In the genomic region with DNA sequence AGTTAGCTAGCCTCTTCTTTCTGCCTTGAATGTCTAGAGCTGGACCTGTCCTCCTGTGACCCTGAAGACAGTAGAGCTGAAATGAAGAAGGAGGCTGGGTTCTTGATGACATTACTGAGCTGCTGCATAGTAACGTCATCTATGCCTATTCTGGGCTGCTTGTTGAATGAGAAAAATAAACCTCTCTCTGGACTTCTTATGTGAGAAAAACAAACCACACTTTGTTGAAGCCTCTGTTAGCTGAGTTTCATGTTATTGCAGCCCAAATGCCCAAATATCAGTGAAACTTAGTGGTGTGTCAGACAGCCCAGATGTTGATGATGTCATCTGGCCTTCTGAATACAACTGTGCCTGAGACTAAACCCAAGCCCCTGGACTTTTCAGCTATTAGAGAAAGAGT, we compare ENCODE assay signal across 8 cellular contexts.
DNase-seq lines count a peak whose midpoint lies in the region; ATAC-seq and TF ChIP-seq lines count a peak whose summit lies in the region.

No MANE protein-coding gene starts in this region.

- DNase-seq in HFF-Myc (ENCODE audit: extremely low read depth, low read depth) (peak; percentile 26), iris pigment epithelial cell (ENCODE audit: low read depth) (peak; percentile 24), ACHN (no peak), COLO829 (ENCODE audit: low spot score) (no peak)
- DNase-seq in stimulated activated CD4-positive, alpha-beta T cell treated with anti-CD3 and anti-CD28 coated beads, Interleukin-4, amount 100 ng/mL, for 24 hours, result no peak
- no peak for DNase-seq in stimulated activated CD4-positive, alpha-beta T cell treated with anti-CD3 and anti-CD28 coated beads, Interleukin-2, amount 100 ng/mL, for 48 hours

- peaks cover 69% of the 10 kb centered on the region for H3K27me3 ChIP-seq in OCI-LY3 (ENCODE audit: low read depth, low read length)

- H2AFZ ChIP-seq in OCI-LY3 (ENCODE audit: low read depth, low read length), result no peak overlapping the region

- H3K27ac ChIP-seq in OCI-LY3 (ENCODE audit: low read length), result no peak overlapping the region

- H4K20me1 ChIP-seq in OCI-LY3 (ENCODE audit: insufficient read depth, low read length), result no peaks in the 10 kb centered on the region; the same call in 1 of the 2 replicates

- no peaks in the 10 kb centered on the region for H3K9me3 ChIP-seq in OCI-LY3 (ENCODE audit: insufficient read depth, low read length)

- H3K4me3 ChIP-seq in HFF-Myc (replicated peaks; ENCODE audit: low read depth, low read length), result no peak overlapping the region
- H3K4me3 ChIP-seq in OCI-LY3 (ENCODE audit: low read length), result peak overlapping the region; percentile 18; the same call in 1 of the 2 replicates

- H3K4me1 ChIP-seq in OCI-LY3 (ENCODE audit: low read length), result peaks cover 16% of the 10 kb centered on the region

- no peak overlapping the region for H3K9ac ChIP-seq in OCI-LY3 (ENCODE audit: low read length)

- in situ Hi-C loops in ACHN (cut with HindIII; ENCODE audit: low pct_ligation_motif_present, low pct_unique_long_range_greater_than_20kb, low sequenced_read_pairs), result no loop called here

- TF ChIP-seq CTCF in HFF-Myc (IDR thresholded peaks at IDR 0.05; ENCODE audit: low read depth, low read length, missing control alignments) (no peak), OCI-LY3 (IDR thresholded peaks at IDR 0.05; ENCODE audit: low read depth, low read length) (no peak)

- no peaks in the 10 kb centered on the region for H3K36me3 ChIP-seq in OCI-LY3 (replicated peaks; ENCODE audit: low read depth, low read length)

- H3K4me2 ChIP-seq in OCI-LY3 (ENCODE audit: low read length), result peak overlapping the region; percentile 30

- no peaks in the 10 kb centered on the region for H3K79me2 ChIP-seq in OCI-LY3 (ENCODE audit: low read length)

- peak; percentile 94 for ATAC-seq in GM18517 (IDR thresholded peaks at IDR 0.05; ENCODE audit: unreplicated experiment)

Comparison
In these comparisons a context has a peak if more than half of its experiments do, and no peak if none do; other contexts are left out.
1. DNase-seq: peak in HFF-Myc (single experiment) and iris pigment epithelial cell (single experiment); none in stimulated activated CD4-positive, alpha-beta T cell treated with anti-CD3 and anti-CD28 coated beads, Interleukin-4, amount 100 ng/mL, for 24 hours (single experiment), ACHN (single experiment), COLO829 (single experiment) and stimulated activated CD4-positive, alpha-beta T cell treated with anti-CD3 and anti-CD28 coated beads, Interleukin-2, amount 100 ng/mL, for 48 hours (0 of 2).